ENCODE assay signal across 1 cellular context in the genomic region with DNA sequence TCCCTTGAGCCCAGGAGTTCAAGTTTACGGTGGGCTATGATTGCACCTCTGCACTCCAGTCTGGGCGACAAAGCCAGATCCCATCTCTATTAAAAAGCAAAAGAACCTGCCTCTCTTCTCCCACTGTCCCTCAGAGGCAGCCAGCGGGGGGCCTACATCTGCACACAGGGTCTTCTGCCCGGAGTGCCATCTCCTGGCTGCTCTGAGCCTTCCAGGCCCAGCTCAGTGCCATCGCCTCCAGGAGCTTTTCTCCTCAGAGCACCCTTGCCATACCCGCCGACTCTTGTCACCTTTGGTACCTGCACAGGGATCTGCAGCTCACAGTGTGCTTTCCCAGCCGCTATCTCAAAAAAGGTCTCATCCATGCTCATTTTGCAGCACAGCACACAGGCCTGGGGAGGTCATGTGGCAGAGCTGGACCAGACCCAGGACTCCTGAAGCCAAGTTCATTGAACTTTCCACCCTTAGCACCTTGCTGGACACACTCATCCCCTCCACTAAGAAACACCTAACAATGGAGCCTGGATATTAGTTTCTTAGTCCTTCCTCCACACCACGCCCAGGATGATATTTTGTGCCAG.
TF ChIP-seq lines count a peak whose summit lies in the region.

No MANE protein-coding gene starts in this region.

TF ChIP-seq in HEK293, 187 proteins besides CTCF, POLR2A, EP300 and RAD21:
- TF ChIP-seq, protein P1, sequence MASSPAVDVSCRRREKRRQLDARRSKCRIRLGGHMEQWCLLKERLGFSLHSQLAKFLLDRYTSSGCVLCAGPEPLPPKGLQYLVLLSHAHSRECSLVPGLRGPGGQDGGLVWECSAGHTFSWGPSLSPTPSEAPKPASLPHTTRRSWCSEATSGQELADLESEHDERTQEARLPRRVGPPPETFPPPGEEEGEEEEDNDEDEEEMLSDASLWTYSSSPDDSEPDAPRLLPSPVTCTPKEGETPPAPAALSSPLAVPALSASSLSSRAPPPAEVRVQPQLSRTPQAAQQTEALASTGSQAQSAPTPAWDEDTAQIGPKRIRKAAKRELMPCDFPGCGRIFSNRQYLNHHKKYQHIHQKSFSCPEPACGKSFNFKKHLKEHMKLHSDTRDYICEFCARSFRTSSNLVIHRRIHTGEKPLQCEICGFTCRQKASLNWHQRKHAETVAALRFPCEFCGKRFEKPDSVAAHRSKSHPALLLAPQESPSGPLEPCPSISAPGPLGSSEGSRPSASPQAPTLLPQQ (tag by site-specific recombination; IDR thresholded peaks at IDR 0.05) = no peak
- TF ChIP-seq ZNF416 (tag by site-specific recombination; IDR thresholded peaks at IDR 0.05) = no peak
- TF ChIP-seq ZNF157 (tag by site-specific recombination; IDR thresholded peaks at IDR 0.05) = no peak
- TF ChIP-seq KLF7 (tag by site-specific recombination; IDR thresholded peaks at IDR 0.05; ENCODE audit: borderline replicate concordance) = no peak
- no peak for TF ChIP-seq ZNF747 (tag by site-specific recombination; IDR thresholded peaks at IDR 0.05)
- TF ChIP-seq, protein P2, sequence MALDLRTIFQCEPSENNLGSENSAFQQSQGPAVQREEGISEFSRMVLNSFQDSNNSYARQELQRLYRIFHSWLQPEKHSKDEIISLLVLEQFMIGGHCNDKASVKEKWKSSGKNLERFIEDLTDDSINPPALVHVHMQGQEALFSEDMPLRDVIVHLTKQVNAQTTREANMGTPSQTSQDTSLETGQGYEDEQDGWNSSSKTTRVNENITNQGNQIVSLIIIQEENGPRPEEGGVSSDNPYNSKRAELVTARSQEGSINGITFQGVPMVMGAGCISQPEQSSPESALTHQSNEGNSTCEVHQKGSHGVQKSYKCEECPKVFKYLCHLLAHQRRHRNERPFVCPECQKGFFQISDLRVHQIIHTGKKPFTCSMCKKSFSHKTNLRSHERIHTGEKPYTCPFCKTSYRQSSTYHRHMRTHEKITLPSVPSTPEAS (tag by site-specific recombination; IDR thresholded peaks at IDR 0.05) = no peak
- no peak for TF ChIP-seq ZSCAN30 (tag by site-specific recombination; IDR thresholded peaks at IDR 0.05)
- TF ChIP-seq, protein P3, sequence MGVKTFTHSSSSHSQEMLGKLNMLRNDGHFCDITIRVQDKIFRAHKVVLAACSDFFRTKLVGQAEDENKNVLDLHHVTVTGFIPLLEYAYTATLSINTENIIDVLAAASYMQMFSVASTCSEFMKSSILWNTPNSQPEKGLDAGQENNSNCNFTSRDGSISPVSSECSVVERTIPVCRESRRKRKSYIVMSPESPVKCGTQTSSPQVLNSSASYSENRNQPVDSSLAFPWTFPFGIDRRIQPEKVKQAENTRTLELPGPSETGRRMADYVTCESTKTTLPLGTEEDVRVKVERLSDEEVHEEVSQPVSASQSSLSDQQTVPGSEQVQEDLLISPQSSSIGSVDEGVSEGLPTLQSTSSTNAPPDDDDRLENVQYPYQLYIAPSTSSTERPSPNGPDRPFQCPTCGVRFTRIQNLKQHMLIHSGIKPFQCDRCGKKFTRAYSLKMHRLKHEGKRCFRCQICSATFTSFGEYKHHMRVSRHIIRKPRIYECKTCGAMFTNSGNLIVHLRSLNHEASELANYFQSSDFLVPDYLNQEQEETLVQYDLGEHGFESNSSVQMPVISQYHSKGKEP (tag by site-specific recombination; IDR thresholded peaks at IDR 0.05) = no peak
- TF ChIP-seq ZNF121 (tag by site-specific recombination; IDR thresholded peaks at IDR 0.05) = no peak
- no peak for TF ChIP-seq ZNF544 (tag by site-specific recombination; IDR thresholded peaks at IDR 0.05)
- no peak for TF ChIP-seq ZNF660 (tag by site-specific recombination; IDR thresholded peaks at IDR 0.05)
- no peak for TF ChIP-seq ZBTB1 (tag by site-specific recombination; IDR thresholded peaks at IDR 0.05)
- no peak for TF ChIP-seq MEIS1 (CRISPR knock-in tag; IDR thresholded peaks at IDR 0.05; ENCODE audit: borderline replicate concordance)
- TF ChIP-seq, protein P4, sequence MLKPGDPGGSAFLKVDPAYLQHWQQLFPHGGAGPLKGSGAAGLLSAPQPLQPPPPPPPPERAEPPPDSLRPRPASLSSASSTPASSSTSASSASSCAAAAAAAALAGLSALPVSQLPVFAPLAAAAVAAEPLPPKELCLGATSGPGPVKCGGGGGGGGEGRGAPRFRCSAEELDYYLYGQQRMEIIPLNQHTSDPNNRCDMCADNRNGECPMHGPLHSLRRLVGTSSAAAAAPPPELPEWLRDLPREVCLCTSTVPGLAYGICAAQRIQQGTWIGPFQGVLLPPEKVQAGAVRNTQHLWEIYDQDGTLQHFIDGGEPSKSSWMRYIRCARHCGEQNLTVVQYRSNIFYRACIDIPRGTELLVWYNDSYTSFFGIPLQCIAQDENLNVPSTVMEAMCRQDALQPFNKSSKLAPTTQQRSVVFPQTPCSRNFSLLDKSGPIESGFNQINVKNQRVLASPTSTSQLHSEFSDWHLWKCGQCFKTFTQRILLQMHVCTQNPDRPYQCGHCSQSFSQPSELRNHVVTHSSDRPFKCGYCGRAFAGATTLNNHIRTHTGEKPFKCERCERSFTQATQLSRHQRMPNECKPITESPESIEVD (tag by site-specific recombination; IDR thresholded peaks at IDR 0.05) = no peak
- no peak for TF ChIP-seq SALL2 (tag by site-specific recombination; IDR thresholded peaks at IDR 0.05; ENCODE audit: borderline replicate concordance)
- TF ChIP-seq, protein P5, sequence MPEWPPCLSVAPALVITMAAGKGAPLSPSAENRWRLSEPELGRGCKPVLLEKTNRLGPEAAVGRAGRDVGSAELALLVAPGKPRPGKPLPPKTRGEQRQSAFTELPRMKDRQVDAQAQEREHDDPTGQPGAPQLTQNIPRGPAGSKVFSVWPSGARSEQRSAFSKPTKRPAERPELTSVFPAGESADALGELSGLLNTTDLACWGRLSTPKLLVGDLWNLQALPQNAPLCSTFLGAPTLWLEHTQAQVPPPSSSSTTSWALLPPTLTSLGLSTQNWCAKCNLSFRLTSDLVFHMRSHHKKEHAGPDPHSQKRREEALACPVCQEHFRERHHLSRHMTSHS (tag by site-specific recombination; IDR thresholded peaks at IDR 0.05) = no peak
- no peak for TF ChIP-seq ZNF830 (tag by site-specific recombination; IDR thresholded peaks at IDR 0.05; ENCODE audit: low read depth)
- no peak for TF ChIP-seq ZBTB48 (tag by site-specific recombination; IDR thresholded peaks at IDR 0.05)
- TF ChIP-seq, protein P6, sequence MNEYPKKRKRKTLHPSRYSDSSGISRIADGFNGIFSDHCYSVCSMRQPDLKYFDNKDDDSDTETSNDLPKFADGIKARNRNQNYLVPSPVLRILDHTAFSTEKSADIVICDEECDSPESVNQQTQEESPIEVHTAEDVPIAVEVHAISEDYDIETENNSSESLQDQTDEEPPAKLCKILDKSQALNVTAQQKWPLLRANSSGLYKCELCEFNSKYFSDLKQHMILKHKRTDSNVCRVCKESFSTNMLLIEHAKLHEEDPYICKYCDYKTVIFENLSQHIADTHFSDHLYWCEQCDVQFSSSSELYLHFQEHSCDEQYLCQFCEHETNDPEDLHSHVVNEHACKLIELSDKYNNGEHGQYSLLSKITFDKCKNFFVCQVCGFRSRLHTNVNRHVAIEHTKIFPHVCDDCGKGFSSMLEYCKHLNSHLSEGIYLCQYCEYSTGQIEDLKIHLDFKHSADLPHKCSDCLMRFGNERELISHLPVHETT (tag by site-specific recombination; IDR thresholded peaks at IDR 0.05) = no peak
